Comparison of ENCODE assay signal across 26 cellular contexts in genomic region chr14:62844546-62844945, GRCh38.
"Had no signal": no experiment of that assay in that cellular context is flagged by ENCODE, and none has a peak within 500 bp of the region (broad histone marks: within the 10 kb centered on the region; RNA-seq: fewer than 3 reads in every experiment).

No MANE protein-coding gene starts in this region.

- H3K4me1 Mint-ChIP-seq: endodermal cell had no signal

- H3K9me3 Mint-ChIP-seq: dendritic cell treated with granulocyte-macrophage colony-stimulating factor and Interleukin-4, amounts not matched to agents 40 ng/mL and 50 ng/mL, for 4 days; endodermal cell had no signal

- H3K27me3 ChIP-seq: colonic mucosa, esophagus muscularis mucosa, esophagus squamous epithelium, foreskin keratinocyte, gastrocnemius medialis, gastroesophageal sphincter, hepatocyte had no signal

- DNase-seq: colonic mucosa; cortex of kidney; dermis blood vessel endothelial cell; dorsolateral prefrontal cortex; effector CD4-positive, alpha-beta T cell; effector CD8-positive, alpha-beta T cell; effector memory CD4-positive, alpha-beta T cell; effector memory CD8-positive, alpha-beta T cell; endodermal cell; erythroblast; esophagus squamous epithelium; foreskin fibroblast; foreskin keratinocyte; foreskin melanocyte; gastrocnemius medialis; glutamatergic neuron; head of caudate nucleus; heart left ventricle; heart right ventricle had no signal

- H3K36me3 ChIP-seq: colonic mucosa, esophagus muscularis mucosa, esophagus squamous epithelium, gastrocnemius medialis, gastroesophageal sphincter, heart left ventricle, heart right ventricle had no signal

- H3K4me2 ChIP-seq: hepatocyte had no signal

- H3K4me3 Mint-ChIP-seq: dendritic cell treated with granulocyte-macrophage colony-stimulating factor and Interleukin-4, amounts not matched to agents 40 ng/mL and 50 ng/mL, for 4 days; effector memory CD8-positive, alpha-beta T cell; endodermal cell had no signal

- H3K27me3 Mint-ChIP-seq: dendritic cell treated with granulocyte-macrophage colony-stimulating factor and Interleukin-4, amounts not matched to agents 40 ng/mL and 50 ng/mL, for 4 days; effector memory CD8-positive, alpha-beta T cell had no signal

- H3K27ac Mint-ChIP-seq: dendritic cell treated with granulocyte-macrophage colony-stimulating factor and Interleukin-4, amounts not matched to agents 40 ng/mL and 50 ng/mL, for 4 days; effector memory CD8-positive, alpha-beta T cell; endodermal cell had no signal

- H3K4me3 ChIP-seq: colonic mucosa, coronary artery, dorsolateral prefrontal cortex, esophagus muscularis mucosa, esophagus squamous epithelium, gastrocnemius medialis, gastroesophageal sphincter, heart left ventricle, heart right ventricle, hepatocyte had no signal

- H3K27ac ChIP-seq: colonic mucosa, coronary artery, dorsolateral prefrontal cortex, epithelial cell of prostate, esophagus muscularis mucosa, esophagus squamous epithelium, foreskin keratinocyte, gastrocnemius medialis, gastroesophageal sphincter, heart left ventricle, heart right ventricle, hepatocyte had no signal

- H3K79me2 ChIP-seq: hepatocyte had no signal

- H3K9me3 ChIP-seq: colonic mucosa, esophagus muscularis mucosa, esophagus squamous epithelium, gastrocnemius medialis, gastroesophageal sphincter, heart left ventricle, heart right ventricle had no signal

- H3K4me1 ChIP-seq: colonic mucosa, esophagus muscularis mucosa, esophagus squamous epithelium, foreskin keratinocyte, gastrocnemius medialis, gastroesophageal sphincter, heart left ventricle, heart right ventricle had no signal

- ATAC-seq: effector memory CD8-positive, alpha-beta T cell; esophagus mucosa; foreskin keratinocyte; gastrocnemius medialis; gastroesophageal sphincter; heart left ventricle; heart right ventricle had no signal

- H2AFZ ChIP-seq: hepatocyte had no signal
